Comparison of ENCODE assay signal across 3 cellular contexts in the genomic region with DNA sequence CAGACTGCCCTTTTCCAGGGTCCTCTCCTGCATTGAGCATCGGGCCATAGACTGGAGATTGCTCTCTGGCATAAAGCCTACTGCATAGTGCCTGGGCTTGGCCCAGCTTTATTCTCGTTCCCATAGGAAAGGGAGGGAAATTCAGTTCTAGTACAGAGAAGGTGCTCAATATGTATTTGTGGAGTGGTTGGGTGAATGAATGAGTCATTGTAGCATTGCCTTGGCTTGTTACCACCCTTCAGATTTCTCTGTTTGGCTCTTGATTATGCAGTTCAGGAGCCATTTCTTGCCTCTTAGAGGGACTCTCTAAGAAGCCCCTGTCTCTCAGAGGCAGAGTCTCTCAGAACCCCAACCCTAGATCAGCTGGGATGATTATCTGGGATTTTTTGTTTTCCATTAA.
TF ChIP-seq lines count a peak whose summit lies in the region.

No MANE protein-coding gene starts in this region.

TF ChIP-seq in SK-N-SH, 30 proteins besides CTCF, POLR2A, EP300 and RAD21:
- TF ChIP-seq SIN3A (IDR thresholded peaks at IDR 0.05; ENCODE audit: borderline replicate concordance, low read depth, low read length) (no peak), GATA2 (CRISPR knock-in tag; IDR thresholded peaks at IDR 0.05) (no peak), RFX5 (IDR thresholded peaks at IDR 0.05; ENCODE audit: low read length) (no peak), TAF1 (IDR thresholded peaks at IDR 0.05; ENCODE audit: borderline replicate concordance, low read depth, low read length) (no peak), CHD2 (IDR thresholded peaks at IDR 0.05; ENCODE audit: low read length, partially characterized antibody) (no peak), NFIC (IDR thresholded peaks at IDR 0.05; ENCODE audit: borderline replicate concordance) (no peak)
- TF ChIP-seq, protein P1, sequence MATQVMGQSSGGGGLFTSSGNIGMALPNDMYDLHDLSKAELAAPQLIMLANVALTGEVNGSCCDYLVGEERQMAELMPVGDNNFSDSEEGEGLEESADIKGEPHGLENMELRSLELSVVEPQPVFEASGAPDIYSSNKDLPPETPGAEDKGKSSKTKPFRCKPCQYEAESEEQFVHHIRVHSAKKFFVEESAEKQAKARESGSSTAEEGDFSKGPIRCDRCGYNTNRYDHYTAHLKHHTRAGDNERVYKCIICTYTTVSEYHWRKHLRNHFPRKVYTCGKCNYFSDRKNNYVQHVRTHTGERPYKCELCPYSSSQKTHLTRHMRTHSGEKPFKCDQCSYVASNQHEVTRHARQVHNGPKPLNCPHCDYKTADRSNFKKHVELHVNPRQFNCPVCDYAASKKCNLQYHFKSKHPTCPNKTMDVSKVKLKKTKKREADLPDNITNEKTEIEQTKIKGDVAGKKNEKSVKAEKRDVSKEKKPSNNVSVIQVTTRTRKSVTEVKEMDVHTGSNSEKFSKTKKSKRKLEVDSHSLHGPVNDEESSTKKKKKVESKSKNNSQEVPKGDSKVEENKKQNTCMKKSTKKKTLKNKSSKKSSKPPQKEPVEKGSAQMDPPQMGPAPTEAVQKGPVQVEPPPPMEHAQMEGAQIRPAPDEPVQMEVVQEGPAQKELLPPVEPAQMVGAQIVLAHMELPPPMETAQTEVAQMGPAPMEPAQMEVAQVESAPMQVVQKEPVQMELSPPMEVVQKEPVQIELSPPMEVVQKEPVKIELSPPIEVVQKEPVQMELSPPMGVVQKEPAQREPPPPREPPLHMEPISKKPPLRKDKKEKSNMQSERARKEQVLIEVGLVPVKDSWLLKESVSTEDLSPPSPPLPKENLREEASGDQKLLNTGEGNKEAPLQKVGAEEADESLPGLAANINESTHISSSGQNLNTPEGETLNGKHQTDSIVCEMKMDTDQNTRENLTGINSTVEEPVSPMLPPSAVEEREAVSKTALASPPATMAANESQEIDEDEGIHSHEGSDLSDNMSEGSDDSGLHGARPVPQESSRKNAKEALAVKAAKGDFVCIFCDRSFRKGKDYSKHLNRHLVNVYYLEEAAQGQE (IDR thresholded peaks at IDR 0.05; ENCODE audit: low read depth, low read length) = no peak

TF ChIP-seq in SK-N-SH treated with all-trans-retinoic acid at 6 μM for 48 hours, 23 proteins besides CTCF, POLR2A, EP300 and RAD21:
- TF ChIP-seq CSRNP3 (CRISPR knock-in tag; IDR thresholded peaks at IDR 0.05) (no peak), TSHZ2 (CRISPR knock-in tag; IDR thresholded peaks at IDR 0.05) (no peak), ZNF8 (CRISPR knock-in tag; IDR thresholded peaks at IDR 0.05) (no peak), ISL1 (CRISPR knock-in tag; IDR thresholded peaks at IDR 0.05) (no peak), PPARA (CRISPR knock-in tag; IDR thresholded peaks at IDR 0.05; ENCODE audit: borderline replicate concordance) (no peak), OSR1 (CRISPR knock-in tag; IDR thresholded peaks at IDR 0.05) (no peak), TCF4 (CRISPR knock-in tag; IDR thresholded peaks at IDR 0.05; ENCODE audit: borderline replicate concordance) (no peak), ARNTL (CRISPR knock-in tag; IDR thresholded peaks at IDR 0.05; ENCODE audit: borderline replicate concordance, low read depth) (no peak), ZFP30 (CRISPR knock-in tag; IDR thresholded peaks at IDR 0.05) (no peak)
- TF ChIP-seq, protein P2, sequence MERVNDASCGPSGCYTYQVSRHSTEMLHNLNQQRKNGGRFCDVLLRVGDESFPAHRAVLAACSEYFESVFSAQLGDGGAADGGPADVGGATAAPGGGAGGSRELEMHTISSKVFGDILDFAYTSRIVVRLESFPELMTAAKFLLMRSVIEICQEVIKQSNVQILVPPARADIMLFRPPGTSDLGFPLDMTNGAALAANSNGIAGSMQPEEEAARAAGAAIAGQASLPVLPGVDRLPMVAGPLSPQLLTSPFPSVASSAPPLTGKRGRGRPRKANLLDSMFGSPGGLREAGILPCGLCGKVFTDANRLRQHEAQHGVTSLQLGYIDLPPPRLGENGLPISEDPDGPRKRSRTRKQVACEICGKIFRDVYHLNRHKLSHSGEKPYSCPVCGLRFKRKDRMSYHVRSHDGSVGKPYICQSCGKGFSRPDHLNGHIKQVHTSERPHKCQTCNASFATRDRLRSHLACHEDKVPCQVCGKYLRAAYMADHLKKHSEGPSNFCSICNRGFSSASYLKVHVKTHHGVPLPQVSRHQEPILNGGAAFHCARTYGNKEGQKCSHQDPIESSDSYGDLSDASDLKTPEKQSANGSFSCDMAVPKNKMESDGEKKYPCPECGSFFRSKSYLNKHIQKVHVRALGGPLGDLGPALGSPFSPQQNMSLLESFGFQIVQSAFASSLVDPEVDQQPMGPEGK (CRISPR knock-in tag; IDR thresholded peaks at IDR 0.05; ENCODE audit: borderline replicate concordance) = no peak
- TF ChIP-seq, protein P3, sequence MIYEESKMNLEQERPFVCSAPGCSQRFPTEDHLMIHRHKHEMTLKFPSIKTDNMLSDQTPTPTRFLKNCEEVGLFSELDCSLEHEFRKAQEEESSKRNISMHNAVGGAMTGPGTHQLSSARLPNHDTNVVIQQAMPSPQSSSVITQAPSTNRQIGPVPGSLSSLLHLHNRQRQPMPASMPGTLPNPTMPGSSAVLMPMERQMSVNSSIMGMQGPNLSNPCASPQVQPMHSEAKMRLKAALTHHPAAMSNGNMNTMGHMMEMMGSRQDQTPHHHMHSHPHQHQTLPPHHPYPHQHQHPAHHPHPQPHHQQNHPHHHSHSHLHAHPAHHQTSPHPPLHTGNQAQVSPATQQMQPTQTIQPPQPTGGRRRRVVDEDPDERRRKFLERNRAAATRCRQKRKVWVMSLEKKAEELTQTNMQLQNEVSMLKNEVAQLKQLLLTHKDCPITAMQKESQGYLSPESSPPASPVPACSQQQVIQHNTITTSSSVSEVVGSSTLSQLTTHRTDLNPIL (CRISPR knock-in tag; IDR thresholded peaks at IDR 0.05; ENCODE audit: low read depth) = no peak

TF ChIP-seq in neural cell, 6 proteins besides CTCF, POLR2A, EP300 and RAD21:
- no peak for TF ChIP-seq MXI1 (conservative IDR thresholded peaks at IDR 0.05; ENCODE audit: poor library complexity, severe bottlenecking)
- TF ChIP-seq POLR2AphosphoS5 (IDR thresholded peaks at IDR 0.05) = no peak
- TF ChIP-seq SMC3 (conservative IDR thresholded peaks at IDR 0.05; ENCODE audit: poor library complexity) = no peak
- no peak for TF ChIP-seq TAF1 (IDR thresholded peaks at IDR 0.05; ENCODE audit: low read depth)
- no peak for TF ChIP-seq EZH2 (IDR thresholded peaks at IDR 0.05; ENCODE audit: borderline replicate concordance, insufficient read depth, low read length, poor library complexity, severe bottlenecking)
- TF ChIP-seq, protein P1 (IDR thresholded peaks at IDR 0.05; ENCODE audit: borderline replicate concordance) = no peak
